In genomic region chr11:46281374-46281831, GRCh38 we compare ENCODE assay signal across 12 cellular contexts. TPM values are rescaled to one million over a fixed set of nuclear protein-coding genes. Genes with fewer than 3 reads are reported as not detected.
DNase-seq lines count a peak whose midpoint lies in the region; ATAC-seq and TF ChIP-seq lines count a peak whose summit lies in the region.
"Had no signal": no experiment of that assay in that cellular context is flagged by ENCODE, and none has a peak within 500 bp of the region (broad histone marks: within the 10 kb centered on the region; RNA-seq: fewer than 3 reads in every experiment).

No MANE protein-coding gene starts in this region.

- peaks cover 0 to 4% of the 10 kb centered on the region in 2 donors for H3K27me3 ChIP-seq in Peyer's patch
- no peaks in the 10 kb centered on the region for H3K27me3 ChIP-seq in thyroid gland

- no peak overlapping the region for H3K27ac Mint-ChIP-seq in activated CD8-positive, alpha-beta T cell treated with anti-CD3 and anti-CD28 coated beads, Interleukin-2, amount 10 ng/mL, durations not matched to agents 7 days and 5 days
- H3K27ac Mint-ChIP-seq: stimulated activated memory B cell treated with anti-CD40 and anti-IgM and Interleukin-4, amounts not matched to agents 10 μg/mL and 1 μg/mL and 100 μg/mL, for 72 hours had no signal

- ATAC-seq in sciatic nerve (peak; percentile 1), HG03045 (IDR thresholded peaks at IDR 0.05; ENCODE audit: unreplicated experiment) (no peak)
- no peak for ATAC-seq in activated CD8-positive, alpha-beta T cell treated with anti-CD3 and anti-CD28 coated beads, Interleukin-2, amount 10 ng/mL, durations not matched to agents 7 days and 5 days
- ATAC-seq: stimulated activated memory B cell treated with anti-CD40 and anti-IgM and Interleukin-4, amounts not matched to agents 10 μg/mL and 1 μg/mL and 100 μg/mL, for 72 hours had no signal

- peak; percentile 36 for DNase-seq in GM03348 (ENCODE audit: low spot score)
- DNase-seq in Peyer's patch, result peak in 2 of 3 donors; percentile 58 to 77
- DNase-seq in fibroblast of villous mesenchyme (ENCODE audit: low read depth), result peak; percentile 95
- DNase-seq in sciatic nerve (ENCODE audit: low spot score), result no peak
- no peak for DNase-seq in stimulated activated CD4-positive, alpha-beta T cell treated with anti-CD3 and anti-CD28 coated beads, Interleukin-4, amount 100 ng/mL, for 1 hour
- no peak for DNase-seq in thyroid gland
- DNase-seq in activated CD8-positive, alpha-beta T cell treated with anti-CD3 and anti-CD28 coated beads, Interleukin-2, amount 10 ng/mL, durations not matched to agents 7 days and 5 days, result no peak
- DNase-seq: activated T-cell treated with anti-CD3 and anti-CD28 coated beads, Interleukin-2, amount 50 U/mL, for 48 hours; NCI-H345; T1000 had no signal

- peak overlapping the region in 1 of 4 donors; percentile 75 for H3K4me3 ChIP-seq in Peyer's patch
- H3K4me3 ChIP-seq in fibroblast of villous mesenchyme (ENCODE audit: low read depth, low read length), result peak overlapping the region; percentile 99
- no peak overlapping the region for H3K4me3 ChIP-seq in thyroid gland (replicated peaks in 1 of 3)

- H3K4me3 Mint-ChIP-seq in activated CD8-positive, alpha-beta T cell treated with anti-CD3 and anti-CD28 coated beads, Interleukin-2, amount 10 ng/mL, durations not matched to agents 7 days and 5 days, result no peak overlapping the region
- H3K4me3 Mint-ChIP-seq: stimulated activated memory B cell treated with anti-CD40 and anti-IgM and Interleukin-4, amounts not matched to agents 10 μg/mL and 1 μg/mL and 100 μg/mL, for 72 hours had no signal

- WGBS in thyroid gland, 2 donors, result 54 to 58% methylated on average over 7 of the region's 7 CpGs

- no peaks in the 10 kb centered on the region for H3K9me3 Mint-ChIP-seq in activated CD8-positive, alpha-beta T cell treated with anti-CD3 and anti-CD28 coated beads, Interleukin-2, amount 10 ng/mL, durations not matched to agents 7 days and 5 days (ENCODE audit: insufficient read depth)
- H3K9me3 Mint-ChIP-seq: stimulated activated memory B cell treated with anti-CD40 and anti-IgM and Interleukin-4, amounts not matched to agents 10 μg/mL and 1 μg/mL and 100 μg/mL, for 72 hours had no signal

- POLR2A ChIA-PET in activated CD8-positive, alpha-beta T cell treated with anti-CD3 and anti-CD28 coated beads, Interleukin-2, amount 10 ng/mL, durations not matched to agents 7 days and 5 days (lab: Charles Lee), result no interaction called here

- peaks cover 0 to 35% (median 0%) of the 10 kb centered on the region in 4 donors for H3K4me1 ChIP-seq in Peyer's patch
- peaks cover 19 to 34% of the 10 kb centered on the region in 2 donors for H3K4me1 ChIP-seq in thyroid gland

- peak; percentile 26 to 39 for TF ChIP-seq POLR2A in Peyer's patch (IDR thresholded peaks at IDR 0.05)
- no peak for TF ChIP-seq POLR2A in thyroid gland (IDR thresholded peaks at IDR 0.05)

- H3K9me3 ChIP-seq in Peyer's patch (no peaks in the 10 kb centered on the region), thyroid gland (no peaks in the 10 kb centered on the region)

- intact Hi-C loops in sciatic nerve (cut with DNase I), result no loop called here
- intact Hi-C loops in thyroid gland (cut with DNase I), result no loop called here

- H3K4me1 Mint-ChIP-seq in activated CD8-positive, alpha-beta T cell treated with anti-CD3 and anti-CD28 coated beads, Interleukin-2, amount 10 ng/mL, durations not matched to agents 7 days and 5 days (ENCODE audit: low read depth), result no peaks in the 10 kb centered on the region
- H3K4me1 Mint-ChIP-seq: stimulated activated memory B cell treated with anti-CD40 and anti-IgM and Interleukin-4, amounts not matched to agents 10 μg/mL and 1 μg/mL and 100 μg/mL, for 72 hours had no signal

- no peaks in the 10 kb centered on the region for H3K36me3 ChIP-seq in Peyer's patch
- no peaks in the 10 kb centered on the region for H3K36me3 ChIP-seq in thyroid gland

- H3K27me3 Mint-ChIP-seq in activated CD8-positive, alpha-beta T cell treated with anti-CD3 and anti-CD28 coated beads, Interleukin-2, amount 10 ng/mL, durations not matched to agents 7 days and 5 days (ENCODE audit: low read depth), result peaks cover 47% of the 10 kb centered on the region

- no peak for TF ChIP-seq CTCF in Peyer's patch (IDR thresholded peaks at IDR 0.05)
- TF ChIP-seq CTCF in fibroblast of villous mesenchyme (IDR thresholded peaks at IDR 0.05; ENCODE audit: insufficient read depth, low read depth, low read length), result no peak
- no peak for TF ChIP-seq CTCF in thyroid gland (IDR thresholded peaks at IDR 0.05)

- no peaks in the 10 kb centered on the region for H3K36me3 Mint-ChIP-seq in activated CD8-positive, alpha-beta T cell treated with anti-CD3 and anti-CD28 coated beads, Interleukin-2, amount 10 ng/mL, durations not matched to agents 7 days and 5 days (ENCODE audit: low read depth)
- H3K36me3 Mint-ChIP-seq: stimulated activated memory B cell treated with anti-CD40 and anti-IgM and Interleukin-4, amounts not matched to agents 10 μg/mL and 1 μg/mL and 100 μg/mL, for 72 hours had no signal

- H3K27ac ChIP-seq in Peyer's patch, result peak overlapping the region in 3 of 4 donors; percentile 27 to 74 (median 54)
- no peak overlapping the region for H3K27ac ChIP-seq in thyroid gland

- CTCF ChIA-PET in activated CD8-positive, alpha-beta T cell treated with anti-CD3 and anti-CD28 coated beads, Interleukin-2, amount 10 ng/mL, durations not matched to agents 7 days and 5 days (lab: Charles Lee), result interaction anchor here (0.8 to 1.0 kb wide), 2 partner anchors 28 to 42 kb away, joined by 3 read pairs; no protein-coding TSS in a partner anchor

RNA-seq across cellular contexts. Expression of gene CREB3L1, which starts 3.9 kb away (rescaled TPM):
- total RNA-seq in Peyer's patch (10 to 100 TPM; 13.2 to 50.6 (median 30.3) TPM), fibroblast of villous mesenchyme (40.6 and 66.7 TPM in 2 replicates), sciatic nerve (20.8 TPM), thyroid gland (1 to 10 TPM in 3 of 4 donors, under 1 TPM in 1; 0.88 to 3.1 (median 2.1) TPM)
- total RNA-seq in activated CD8-positive, alpha-beta T cell treated with anti-CD3 and anti-CD28 coated beads, Interleukin-2, amount 10 ng/mL, durations not matched to agents 7 days and 5 days, result not detected

Comparison
In these comparisons a context has a peak if more than half of its experiments do, and no peak if none do; other contexts are left out.
1. DNase-seq: peak in GM03348 (single experiment), Peyer's patch (2 of 3) and fibroblast of villous mesenchyme (single experiment); none in sciatic nerve (single experiment), stimulated activated CD4-positive, alpha-beta T cell treated with anti-CD3 and anti-CD28 coated beads, Interleukin-4, amount 100 ng/mL, for 1 hour (single experiment), thyroid gland (0 of 2) and activated CD8-positive, alpha-beta T cell treated with anti-CD3 and anti-CD28 coated beads, Interleukin-2, amount 10 ng/mL, durations not matched to agents 7 days and 5 days (single experiment).
2. H3K27ac ChIP-seq: peak in Peyer's patch (3 of 4); none in thyroid gland (0 of 3).
3. POLR2A ChIP-seq: peak in Peyer's patch (2 of 2); none in thyroid gland (0 of 2).